In genomic region chr4:99457270-99457669, GRCh38 we compare ENCODE assay signal across 21 cellular contexts. TPM values are rescaled to one million over a fixed set of nuclear protein-coding genes. Genes with fewer than 3 reads are reported as not detected.
DNase-seq lines count a peak whose midpoint lies in the region; ATAC-seq, FAIRE-seq and TF ChIP-seq lines count a peak whose summit lies in the region.
"Had no signal": no experiment of that assay in that cellular context is flagged by ENCODE, and none has a peak within 500 bp of the region (broad histone marks: within the 10 kb centered on the region; RNA-seq: fewer than 3 reads in every experiment).

No MANE protein-coding gene starts in this region.

- no peaks in the 10 kb centered on the region for H3K4me1 Mint-ChIP-seq in HFFc6 (ENCODE audit: low read depth)

- H3K4me1 ChIP-seq in keratinocyte (ENCODE audit: control insufficient read depth, extremely low read depth, insufficient read depth, low read length) = peaks cover 34% of the 10 kb centered on the region
- H3K4me1 ChIP-seq in mucosa of descending colon (ENCODE audit: low read depth) = no peaks in the 10 kb centered on the region
- H3K4me1 ChIP-seq: left ventricle myocardium inferior, sigmoid colon had no signal

- H3K79me2 ChIP-seq in keratinocyte (ENCODE audit: control insufficient read depth, insufficient read depth, low read length) = no peaks in the 10 kb centered on the region

- H3K9me1 ChIP-seq in keratinocyte (ENCODE audit: control insufficient read depth, extremely low read depth, insufficient read depth, low read length) = no peaks in the 10 kb centered on the region

- H3K4me2 ChIP-seq in keratinocyte (ENCODE audit: control insufficient read depth, extremely low read depth, insufficient read depth, low read depth, low read length) = peak overlapping the region; percentile 85

- ATAC-seq in mucosa of descending colon = no peak
- no peak for ATAC-seq in GM19463 (IDR thresholded peaks at IDR 0.05; ENCODE audit: unreplicated experiment)

- no peak overlapping the region for H3K27ac ChIP-seq in AG04450 (ENCODE audit: low read depth, low read length)
- H3K27ac ChIP-seq in keratinocyte (ENCODE audit: control insufficient read depth, insufficient read depth, low read length) = peak overlapping the region; percentile 97
- H3K27ac ChIP-seq: left ventricle myocardium inferior, sigmoid colon had no signal

- peaks cover 2% of the 10 kb centered on the region; the same call in 1 of the 2 replicates for H3K27me3 Mint-ChIP-seq in HFFc6 (ENCODE audit: insufficient read depth)

- no peaks in the 10 kb centered on the region; the same call in 1 of the 2 replicates for H3K9me3 Mint-ChIP-seq in HFFc6

- DNase-seq in AG04450 (ENCODE audit: low read depth, low spot score) (no peak), HFFc6 (no peak), cardiac fibroblast (ENCODE audit: low read depth in 2 of 2) (peak; percentile 18 to 36), keratinocyte (ENCODE audit: low read depth, low spot score) (no peak), mucosa of descending colon (no peak), NCI-H2171 treated with DMSO at 0.1 percent for 48 hours (lab: John Stamatoyannopoulos, UW) (no peak)
- no peak for DNase-seq in stimulated activated naive CD4-positive, alpha-beta T cell treated with Interleukin-2 at 50 U/mL for 16 hours (lab: John Stamatoyannopoulos, UW)
- DNase-seq: activated CD4-positive, alpha-beta T cell treated with anti-CD3 and anti-CD28 coated beads, Interleukin-2, amount 50 U/mL, for 4 hours; activated naive CD4-positive, alpha-beta T cell treated with anti-CD3 and anti-CD28 coated beads for 36 hours; AML-193; aorta; left ventricle myocardium inferior; NCI-H1417; NCI-H748 treated with DMSO at 0.1 percent for 48 hours; sigmoid colon; stimulated activated CD4-positive, alpha-beta T cell treated with anti-CD3 and anti-CD28 coated beads, Interleukin-2, amount 100 ng/mL, for 24 hours had no signal

- H3K4me3 Mint-ChIP-seq in HFFc6 = no peak overlapping the region
- H3K4me3 Mint-ChIP-seq: activated naive CD4-positive, alpha-beta T cell treated with anti-CD3 and anti-CD28 coated beads for 36 hours had no signal

- CTCF ChIA-PET in AG04450 (lab: Charles Lee) = interaction anchor here (0.6 to 4.1 kb wide), 6 partner anchors 27 to 451 kb away, joined by 3 to 19 read pairs (median 4); no protein-coding TSS in a partner anchor

- no peak for FAIRE-seq in keratinocyte (lab: Jason Lieb, UNC)
- FAIRE-seq: colon, GM19239 had no signal

- TF ChIP-seq CTCF in AG04450 (IDR thresholded peaks at IDR 0.05; ENCODE audit: low read depth, low read length) (peak; percentile 41), HFFc6 (IDR thresholded peaks at IDR 0.05) (peak; percentile 29; the same call in 1 of the 2 replicates), cardiac fibroblast (IDR thresholded peaks at IDR 0.05; ENCODE audit: low read depth, low read length) (peak; percentile 26), keratinocyte (optimal IDR thresholded peaks at IDR 0.05 in 1 of 3, IDR thresholded peaks at IDR 0.05 in 1 of 3, conservative IDR thresholded peaks at IDR 0.05 in 1 of 3; ENCODE audit: extremely low read depth in 1 of 3, insufficient read depth in 2 of 3, low read length in 3 of 3) (peak; percentile 33 to 52 (median 50)), mucosa of descending colon (IDR thresholded peaks at IDR 0.05) (no peak)

- H3K27me3 ChIP-seq in AG04450 (ENCODE audit: control insufficient read depth, insufficient read depth, low read length) (peaks cover 2% of the 10 kb centered on the region), keratinocyte (ENCODE audit: control insufficient read depth, extremely low read depth, insufficient read depth, low read length) (no peaks in the 10 kb centered on the region)
- H3K27me3 ChIP-seq: sigmoid colon had no signal

- no peaks in the 10 kb centered on the region for H3K36me3 ChIP-seq in keratinocyte (ENCODE audit: control insufficient read depth in 2 of 2, extremely low read depth in 1 of 2, insufficient read depth in 2 of 2, low read length in 2 of 2)
- no peaks in the 10 kb centered on the region for H3K36me3 ChIP-seq in mucosa of descending colon (ENCODE audit: low read depth)
- H3K36me3 ChIP-seq: left ventricle myocardium inferior, sigmoid colon had no signal

- H2AFZ ChIP-seq in keratinocyte (ENCODE audit: control insufficient read depth, low read length) = peak overlapping the region; percentile 67

- H3K36me3 Mint-ChIP-seq in HFFc6 (ENCODE audit: low read depth) = no peaks in the 10 kb centered on the region

- POLR2A ChIA-PET in AG04450 (lab: Yijun Ruan, JAX) = no interaction called here

- H3K9ac ChIP-seq in keratinocyte (ENCODE audit: control insufficient read depth, extremely low read depth, insufficient read depth, low read length) = no peak overlapping the region

- H4K20me1 ChIP-seq in keratinocyte (ENCODE audit: control insufficient read depth, extremely low read depth, insufficient read depth, low read length) = no peaks in the 10 kb centered on the region

- no peak overlapping the region for H3K27ac Mint-ChIP-seq in HFFc6
- H3K27ac Mint-ChIP-seq: activated naive CD4-positive, alpha-beta T cell treated with anti-CD3 and anti-CD28 coated beads for 36 hours had no signal

- dilution Hi-C loops in keratinocyte (cut with MboI; ENCODE audit: extremely low pct_ligation_motif_present, low sequenced_read_pairs) = no loop called here

- intact Hi-C loops in mucosa of descending colon (cut with DNase I, micrococcal nuclease) = no loop called here

- H3K9me3 ChIP-seq in AG04450 (ENCODE audit: control insufficient read depth, insufficient read depth, low read length) (no peaks in the 10 kb centered on the region), keratinocyte (ENCODE audit: control insufficient read depth, low read depth, low read length) (no peaks in the 10 kb centered on the region), mucosa of descending colon (peaks cover 8% of the 10 kb centered on the region)
- H3K9me3 ChIP-seq: sigmoid colon had no signal

- H3K4me3 ChIP-seq in AG04450 (ENCODE audit: low read depth, low read length) (no peak overlapping the region), cardiac fibroblast (replicated peaks in 1 of 2; ENCODE audit: low read depth in 2 of 2, low read length in 2 of 2) (no peak overlapping the region), keratinocyte (ENCODE audit: control insufficient read depth in 2 of 3, extremely low read depth in 1 of 3, insufficient read depth in 2 of 3, low read depth in 1 of 3, low read length in 3 of 3) (no peak overlapping the region), mucosa of descending colon (no peak overlapping the region)
- H3K4me3 ChIP-seq: left ventricle myocardium inferior, sigmoid colon had no signal

RNA-seq across cellular contexts. Expression of gene ADH7, which starts 22.1 kb away (rescaled TPM):
- polyA plus RNA-seq in AG04450 (2011; rRNA removed) = not detected in 2 replicates
- not detected in 2 replicates for polyA minus RNA-seq in AG04450 (2011; rRNA and poly(A)+ RNA removed)
- total RNA-seq in HFFc6 (2021; fragmentation: NEBNext Ultra II Directional; extraction: Animal tissue kit (Norgen Biotek cat#: 25700)) = not detected
- 0.16 to 2.2 TPM (median 0.56 TPM) in 3 replicates for polyA plus RNA-seq in keratinocyte
- 1.3 TPM for polyA plus RNA-seq in keratinocyte (2011; ENCODE audit: low read depth)
- 0.19 and 0.32 TPM in 2 replicates for polyA plus RNA-seq in keratinocyte (2011; cell fraction: cytosol; rRNA removed)
- 0.51 and 0.85 TPM in 2 replicates for polyA plus RNA-seq in keratinocyte (2011; cell fraction: nucleus; rRNA removed)
- polyA plus RNA-seq in keratinocyte (2012; ENCODE audit: low replicate concordance) = 0.06 and 0.93 TPM in 2 replicates
- 1.6 TPM in 1 of 3 replicates, not detected in the others for polyA minus RNA-seq in keratinocyte
- polyA minus RNA-seq in keratinocyte (2011; cell fraction: cytosol; rRNA and poly(A)+ RNA removed) = not detected
- 0.78 TPM in 1 of 2 replicates, not detected in the other for polyA minus RNA-seq in keratinocyte (2011; cell fraction: nucleus; rRNA and poly(A)+ RNA removed)
- total RNA-seq in mucosa of descending colon = not detected
- total RNA-seq: activated naive CD4-positive, alpha-beta T cell treated with anti-CD3 and anti-CD28 coated beads for 36 hours; aorta; left ventricle myocardium inferior; omental fat pad; sigmoid colon; urinary bladder had no signal
- polyA plus RNA-seq: urinary bladder had no signal

RNA-seq across cellular contexts. Expression of gene C4orf17, which starts 53.6 kb away (rescaled TPM):
- polyA plus RNA-seq in AG04450 (2011; rRNA removed) (not detected in 2 replicates), keratinocyte (not detected in 3 replicates)
- not detected in 2 replicates for polyA minus RNA-seq in AG04450 (2011; rRNA and poly(A)+ RNA removed)
- total RNA-seq in HFFc6 (2021; fragmentation: NEBNext Ultra II Directional; extraction: Animal tissue kit (Norgen Biotek cat#: 25700)) = not detected
- polyA plus RNA-seq in keratinocyte (2011; ENCODE audit: low read depth) = not detected
- polyA plus RNA-seq in keratinocyte (2011; cell fraction: cytosol; rRNA removed) = not detected in 2 replicates
- polyA plus RNA-seq in keratinocyte (2011; cell fraction: nucleus; rRNA removed) = not detected in 2 replicates
- not detected in 2 replicates for polyA plus RNA-seq in keratinocyte (2012; ENCODE audit: low replicate concordance)
- polyA minus RNA-seq in keratinocyte = not detected in 3 replicates
- not detected for polyA minus RNA-seq in keratinocyte (2011; cell fraction: cytosol; rRNA and poly(A)+ RNA removed)
- not detected in 2 replicates for polyA minus RNA-seq in keratinocyte (2011; cell fraction: nucleus; rRNA and poly(A)+ RNA removed)
- total RNA-seq in mucosa of descending colon = not detected
- total RNA-seq: activated naive CD4-positive, alpha-beta T cell treated with anti-CD3 and anti-CD28 coated beads for 36 hours; aorta; left ventricle myocardium inferior; omental fat pad; sigmoid colon; urinary bladder had no signal
- polyA plus RNA-seq: aorta, sigmoid colon, urinary bladder had no signal

Comparison
In these comparisons a context has a peak if more than half of its experiments do, and no peak if none do; other contexts are left out.
1. DNase-seq: peak in cardiac fibroblast (2 of 2); none in AG04450 (single experiment), HFFc6 (single experiment), keratinocyte (single experiment), mucosa of descending colon (0 of 3), stimulated activated naive CD4-positive, alpha-beta T cell treated with Interleukin-2 at 50 U/mL for 16 hours (single experiment) and NCI-H2171 treated with DMSO at 0.1 percent for 48 hours (single experiment).